ENCODE assay signal across 8 cellular contexts in the genomic region with DNA sequence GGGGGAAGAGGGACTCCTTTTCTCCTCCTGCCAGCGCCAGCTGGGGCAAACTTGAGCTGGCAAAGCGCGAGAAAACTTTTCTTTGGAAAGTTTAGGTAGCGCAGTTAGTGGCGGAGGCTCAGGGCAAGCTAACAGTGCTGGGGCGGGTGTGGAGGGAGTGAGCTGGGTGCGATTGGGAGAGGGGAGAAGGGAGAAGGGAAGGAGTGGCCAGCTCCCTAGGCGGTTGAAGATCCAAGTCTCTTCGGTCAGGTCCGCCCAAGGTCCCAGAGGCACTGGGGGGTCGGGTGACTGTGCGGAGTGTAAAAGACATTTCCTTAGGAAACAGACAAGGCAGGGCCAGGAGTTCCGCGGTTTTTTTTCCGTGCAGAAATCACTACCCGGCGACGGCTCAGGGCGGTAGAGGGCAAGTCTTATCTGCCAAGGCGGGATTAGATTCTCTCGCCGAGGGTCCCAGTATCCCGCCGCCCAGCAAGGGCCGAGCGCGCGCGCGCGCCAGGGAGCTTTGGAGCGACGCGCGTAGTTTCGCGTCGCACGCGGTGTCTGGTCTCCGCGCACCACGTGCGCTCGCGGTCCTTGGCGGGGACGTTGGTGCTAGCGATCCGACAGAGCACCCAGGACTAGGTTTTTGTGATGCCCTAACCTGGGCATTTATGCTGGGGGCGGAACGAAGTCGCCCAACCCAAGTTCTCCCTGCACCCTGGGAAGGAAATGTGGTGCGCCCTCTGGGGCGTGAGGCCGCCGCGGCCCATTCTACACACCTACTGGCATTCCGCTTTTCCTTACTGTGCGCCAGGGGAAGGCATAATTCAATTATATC. TPM values are rescaled to one million over a fixed set of nuclear protein-coding genes. Genes with fewer than 3 reads are reported as not detected.
DNase-seq lines count a peak whose midpoint lies in the region; ATAC-seq, FAIRE-seq and TF ChIP-seq lines count a peak whose summit lies in the region.

No MANE protein-coding gene starts in this region.

- H3K4me1 ChIP-seq in left ventricle myocardium inferior = peaks cover 70% of the 10 kb centered on the region

- no peak for FAIRE-seq in GM19239 (lab: Jason Lieb, UNC)

- intact Hi-C loops in left ventricle myocardium inferior (cut with micrococcal nuclease) (no loop called here), posterior vena cava (cut with DNase I) (loop anchor here (2.0 to 5.0 kb wide), 2 partner anchors 25 to 35 kb away; a partner anchor contains a TSS)

- peak; percentile 41 for TF ChIP-seq CTCF in left ventricle myocardium inferior (IDR thresholded peaks at IDR 0.05; ENCODE audit: borderline replicate concordance)

- H3K27me3 ChIP-seq in left ventricle myocardium inferior (ENCODE audit: low read depth) = no peaks in the 10 kb centered on the region

- H3K36me3 ChIP-seq in left ventricle myocardium inferior = no peaks in the 10 kb centered on the region

- ATAC-seq in HG03378 (IDR thresholded peaks at IDR 0.05; ENCODE audit: unreplicated experiment) (no peak), GM18498 (IDR thresholded peaks at IDR 0.05; ENCODE audit: unreplicated experiment) (no peak)

- H3K27ac ChIP-seq in adipose tissue (ENCODE audit: low read depth, low read length) (peak overlapping the region; percentile 23), left ventricle myocardium inferior (replicated peaks) (peak overlapping the region; percentile 96)

- DNase-seq in DMS 273 treated with DMSO at 0.1 percent for 48 hours (lab: John Stamatoyannopoulos, UW) (peak; percentile 20), left ventricle myocardium inferior (peak; percentile 69), posterior vena cava (ENCODE audit: low spot score) (peak; percentile 87), GM19239 (ENCODE audit: insufficient read length, low spot score) (no peak)
- DNase-seq in activated CD4-positive, CD25-positive, alpha-beta regulatory T cell treated with anti-CD3 and anti-CD28 coated beads, Interleukin-2, amount 50 U/mL, for 72 hours = no peak

- H3K4me3 ChIP-seq in left ventricle myocardium inferior = peak overlapping the region; percentile 73

- 0 to 2% (median 1%) methylated on average over 48 to 60 of the region's 60 CpGs for WGBS in adipose tissue, 3 donors

- no peaks in the 10 kb centered on the region for H3K9me3 ChIP-seq in left ventricle myocardium inferior (replicated peaks)

RNA-seq across cellular contexts. Expression of a gene that starts 33.7 kb away (rescaled TPM):
- polyA plus RNA-seq in adipose tissue = 10 to 100 TPM in 2 of 3 donors, 1 to 10 TPM in 1; 6.1 to 32.3 (median 16.8) TPM
- 110 TPM for total RNA-seq in left ventricle myocardium inferior
- total RNA-seq in posterior vena cava = 100 to 1,000 TPM; 230 to 305 TPM

Comparison
In these comparisons a context has a peak if more than half of its experiments do, and no peak if none do; other contexts are left out.
1. DNase-seq: peak in DMS 273 treated with DMSO at 0.1 percent for 48 hours (single experiment), left ventricle myocardium inferior (single experiment) and posterior vena cava (single experiment); none in GM19239 (single experiment) and activated CD4-positive, CD25-positive, alpha-beta regulatory T cell treated with anti-CD3 and anti-CD28 coated beads, Interleukin-2, amount 50 U/mL, for 72 hours (single experiment).